28 cellular contexts compared by ENCODE assay signal in genomic region chr15:74199293-74199645, GRCh38. TPM values are rescaled to one million over a fixed set of nuclear protein-coding genes. Genes with fewer than 3 reads are reported as not detected.
"Had no signal": no experiment of that assay in that cellular context is flagged by ENCODE, and none has a peak within 500 bp of the region (broad histone marks: within the 10 kb centered on the region; RNA-seq: fewer than 3 reads in every experiment).

No MANE protein-coding gene starts in this region.

- H3K9ac ChIP-seq: KMS-11 had no signal

- H3K4me2 ChIP-seq: KMS-11 had no signal

- H3K27me3 ChIP-seq: ascending aorta, SJSA1 had no signal

- H3K4me3 ChIP-seq: ascending aorta, SJSA1 had no signal

- DNase-seq: activated CD4-positive, alpha-beta T cell treated with anti-CD3 and anti-CD28 coated beads for 1 hour; activated CD4-positive, alpha-beta T cell treated with anti-CD3 and anti-CD28 coated beads, Interleukin-2, amount 10 ng/mL, durations not matched to agents 24 days and 14 days; activated CD4-positive, alpha-beta T cell treated with anti-CD3 and anti-CD28 coated beads, Interleukin-2, amount 50 U/mL, for 48 hours; activated CD8-positive, alpha-beta memory T cell treated with anti-CD3 and anti-CD28 coated beads, Interleukin-2, amount 10 ng/mL, durations not matched to agents 7 days and 5 days; activated effector memory CD4-positive, alpha-beta T cell treated with Interleukin-2 at 50 U/mL for 16 hours; activated naive CD4-positive, alpha-beta T cell treated with Interleukin-2 at 50 U/mL for 16 hours; activated naive CD8-positive, alpha-beta T cell treated with anti-CD3 and anti-CD28 coated beads, Interleukin-2, amount 50 U/mL, for 24 hours; activated T-cell treated with anti-CD3 and anti-CD28 coated beads, Interleukin-2, amount 50 U/mL, for 24 hours; amniotic stem cell; NCI-H1092; NCI-H1417; NCI-H2029; NCI-H2107; NCI-H2171 treated with DMSO at 0.1 percent for 48 hours; NCI-H226; NCI-H526 treated with DMSO at 0.1 percent for 48 hours; NK-92 treated with Interleukin-12 subunit alpha and Interleukin-12 subunit beta, amount 100 ng/mL, for 24 hours; PC-3; SHP77; T-helper 17 cell; T-helper 9 cell had no signal

- H3K36me3 ChIP-seq: ascending aorta, SJSA1 had no signal

- H3K27ac ChIP-seq: ascending aorta, KMS-11, SJSA1 had no signal

- H3K9me3 ChIP-seq: ascending aorta, SJSA1 had no signal

RNA-seq across cellular contexts. Expression of gene STRA6, which starts 3.3 kb away (rescaled TPM):
- total RNA-seq: activated CD4-positive, alpha-beta T cell treated with anti-CD3 and anti-CD28 coated beads, Interleukin-2, amount 10 ng/mL, durations not matched to agents 24 days and 14 days; ascending aorta; MCF 10A; T-helper 17 cell had no signal

RNA-seq across cellular contexts. Expression of gene ISLR, which starts 25.8 kb away (rescaled TPM):
- total RNA-seq: activated CD4-positive, alpha-beta T cell treated with anti-CD3 and anti-CD28 coated beads, Interleukin-2, amount 10 ng/mL, durations not matched to agents 24 days and 14 days; activated CD8-positive, alpha-beta memory T cell treated with anti-CD3 and anti-CD28 coated beads, Interleukin-2, amount 10 ng/mL, durations not matched to agents 7 days and 5 days; activated naive CD4-positive, alpha-beta T cell treated with anti-CD3 and anti-CD28 coated beads, Interleukin-2, amount 50 U/mL, for 72 hours; activated T-helper 1 cell treated with anti-CD3 and anti-CD28 coated beads, Interleukin-12 subunit alpha, Interleukin-12 subunit beta, Interleukin-2, Interleukin-4 antibody, amounts not matched to agents 30 ng/mL and 10 ng/mL and 1 ng/mL, durations not matched to agents 14 hours and 24 hours and 36 hours; MCF 10A; NCI-H460; PC-3; SJSA1; T-helper 17 cell had no signal

RNA-seq across cellular contexts. Expression of gene CCDC33, which starts 36.9 kb away (rescaled TPM):
- total RNA-seq: activated CD4-positive, alpha-beta T cell treated with anti-CD3 and anti-CD28 coated beads, Interleukin-2, amount 10 ng/mL, durations not matched to agents 24 days and 14 days; activated CD8-positive, alpha-beta memory T cell treated with anti-CD3 and anti-CD28 coated beads, Interleukin-2, amount 10 ng/mL, durations not matched to agents 7 days and 5 days; activated naive CD4-positive, alpha-beta T cell treated with anti-CD3 and anti-CD28 coated beads, Interleukin-2, amount 50 U/mL, for 72 hours; activated T-helper 1 cell treated with anti-CD3 and anti-CD28 coated beads, Interleukin-12 subunit alpha, Interleukin-12 subunit beta, Interleukin-2, Interleukin-4 antibody, amounts not matched to agents 30 ng/mL and 10 ng/mL and 1 ng/mL, durations not matched to agents 14 hours and 24 hours and 36 hours; ascending aorta; MCF 10A; NCI-H460; SJSA1; T-helper 17 cell had no signal
